In the genomic region with DNA sequence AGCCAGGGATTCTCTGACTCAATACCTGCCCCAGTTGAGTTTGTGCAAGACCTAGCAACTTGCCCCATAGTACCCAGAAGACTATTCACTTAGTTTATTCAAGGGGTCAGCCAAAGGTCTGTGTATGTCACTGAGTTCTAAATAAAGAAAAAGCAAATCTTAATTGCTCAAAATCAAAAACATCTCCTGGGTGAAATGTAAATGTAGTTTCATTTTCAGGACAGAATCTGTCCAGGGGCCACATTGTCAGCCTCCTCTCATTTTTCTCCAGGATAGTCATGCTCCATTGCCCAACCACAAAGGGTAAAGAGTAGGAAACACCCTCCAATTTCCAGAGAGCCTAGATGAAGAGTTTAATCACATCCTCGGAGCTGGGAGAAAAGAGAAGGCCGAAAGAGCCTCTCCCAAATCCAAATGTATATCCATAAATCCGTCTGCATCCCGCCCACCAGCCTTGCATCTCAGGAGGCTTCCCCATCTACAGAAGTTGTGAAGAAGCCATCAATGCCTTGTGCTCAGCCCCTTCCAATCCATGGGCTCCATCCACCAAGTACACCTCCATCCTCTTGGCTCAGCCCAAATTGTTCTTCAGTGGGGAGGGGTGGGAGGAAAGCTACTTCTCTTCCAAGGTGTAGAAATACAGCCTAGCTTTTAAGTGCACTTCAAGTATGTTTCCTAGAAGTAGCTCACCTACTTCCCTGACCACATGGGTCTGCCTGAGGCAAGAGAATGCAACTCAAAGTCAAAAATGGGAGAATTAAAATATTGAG, we compare ENCODE assay signal across 8 cellular contexts. TPM values are rescaled to one million over a fixed set of nuclear protein-coding genes. Genes with fewer than 3 reads are reported as not detected.
DNase-seq lines count a peak whose midpoint lies in the region; TF ChIP-seq lines count a peak whose summit lies in the region.

No MANE protein-coding gene starts in this region.

- no peak for TF ChIP-seq CTCF in dorsolateral prefrontal cortex (IDR thresholded peaks at IDR 0.05 in 54 of 56, conservative IDR thresholded peaks at IDR 0.05 in 2 of 56; ENCODE audit: low read depth in 1 of 56, partially characterized antibody in 56 of 56)

- H3K9ac ChIP-seq in Karpas-422 (ENCODE audit: low read length): no peak overlapping the region

- no peaks in the 10 kb centered on the region for H3K79me2 ChIP-seq in Karpas-422 (ENCODE audit: low read length)

- H3K36me3 ChIP-seq in Karpas-422 (ENCODE audit: insufficient read depth, low read length): no peaks in the 10 kb centered on the region

- no peak for DNase-seq in activated CD4-positive, alpha-beta T cell treated with anti-CD3 and anti-CD28 coated beads, Interleukin-2, amount 10 ng/mL, durations not matched to agents 24 days and 14 days
- no peak for DNase-seq in activated CD4-positive, alpha-beta T cell treated with anti-CD3 and anti-CD28 coated beads, Interleukin-2, amount 50 U/mL, for 1 hour
- DNase-seq in SW480 (ENCODE audit: low spot score) (peak; percentile 41), fibroblast of the conjunctiva (ENCODE audit: low read depth) (peak; percentile 82), stromal cell of bone marrow (ENCODE audit: low read depth) (peak; percentile 94), dorsolateral prefrontal cortex (no peak), Karpas-422 (no peak), SKM-1 treated with dmso at 0.1 percent for 144 hours (lab: John Stamatoyannopoulos, UW; ENCODE audit: unreplicated experiment) (no peak)

- peak overlapping the region; percentile 76 for H3K4me3 Mint-ChIP-seq in activated CD4-positive, alpha-beta T cell treated with anti-CD3 and anti-CD28 coated beads, Interleukin-2, amount 10 ng/mL, durations not matched to agents 24 days and 14 days

- peaks cover 86% of the 10 kb centered on the region for H3K4me1 Mint-ChIP-seq in activated CD4-positive, alpha-beta T cell treated with anti-CD3 and anti-CD28 coated beads, Interleukin-2, amount 10 ng/mL, durations not matched to agents 24 days and 14 days

- peaks cover 7% of the 10 kb centered on the region for H3K9me3 Mint-ChIP-seq in activated CD4-positive, alpha-beta T cell treated with anti-CD3 and anti-CD28 coated beads, Interleukin-2, amount 10 ng/mL, durations not matched to agents 24 days and 14 days

- intact Hi-C loops in activated CD4-positive, alpha-beta T cell treated with anti-CD3 and anti-CD28 coated beads, Interleukin-2, amount 10 ng/mL, durations not matched to agents 24 days and 14 days (cut with micrococcal nuclease): loop anchor here (1.0 kb wide), 1 partner anchor 8 kb away; no protein-coding TSS in a partner anchor
- intact Hi-C loops in dorsolateral prefrontal cortex (cut with DNase I): no loop called here

- no peaks in the 10 kb centered on the region for H3K9me2 ChIP-seq in Karpas-422 (replicated peaks; ENCODE audit: insufficient read depth, low read length)

- H3K4me2 ChIP-seq in Karpas-422 (ENCODE audit: low read depth, low read length, poor library complexity, severe bottlenecking): no peak overlapping the region

- H3K27me3 ChIP-seq in dorsolateral prefrontal cortex: no peaks in the 10 kb centered on the region
- no peaks in the 10 kb centered on the region for H3K27me3 ChIP-seq in Karpas-422 (ENCODE audit: low read length)

- H3K36me3 Mint-ChIP-seq in activated CD4-positive, alpha-beta T cell treated with anti-CD3 and anti-CD28 coated beads, Interleukin-2, amount 10 ng/mL, durations not matched to agents 24 days and 14 days (ENCODE audit: low read depth): peaks cover 81% of the 10 kb centered on the region

- no peak overlapping the region for H3K27ac ChIP-seq in dorsolateral prefrontal cortex
- no peak overlapping the region for H3K27ac ChIP-seq in Karpas-422 (ENCODE audit: low read length)

- H3K9me3 ChIP-seq in Karpas-422 (ENCODE audit: low read length): no peaks in the 10 kb centered on the region

- peak overlapping the region; percentile 97 for H3K27ac Mint-ChIP-seq in activated CD4-positive, alpha-beta T cell treated with anti-CD3 and anti-CD28 coated beads, Interleukin-2, amount 10 ng/mL, durations not matched to agents 24 days and 14 days

- H3K4me3 ChIP-seq in dorsolateral prefrontal cortex (no peak overlapping the region), Karpas-422 (ENCODE audit: low read length) (no peak overlapping the region)

- H4K20me1 ChIP-seq in Karpas-422 (ENCODE audit: insufficient read depth, low read depth, low read length): 0 out of 2 replicates have a peak, but pooled peaks cover 7% of the 10 kb centered on the region

- peaks cover 9% of the 10 kb centered on the region for H3K4me1 ChIP-seq in Karpas-422 (ENCODE audit: low read length)

- H2AFZ ChIP-seq in Karpas-422 (ENCODE audit: low read length): no peak overlapping the region

- no peaks in the 10 kb centered on the region for H3K27me3 Mint-ChIP-seq in activated CD4-positive, alpha-beta T cell treated with anti-CD3 and anti-CD28 coated beads, Interleukin-2, amount 10 ng/mL, durations not matched to agents 24 days and 14 days

RNA-seq across cellular contexts. Expression of gene ADAM19, which starts 26.9 kb away (rescaled TPM):
- 232 TPM in 2 replicates for total RNA-seq in activated CD4-positive, alpha-beta T cell treated with anti-CD3 and anti-CD28 coated beads, Interleukin-2, amount 10 ng/mL, durations not matched to agents 24 days and 14 days
- 10 to 100 TPM in 82 of 120 experiments, 1 to 10 TPM in 38; 6.7 to 17.9 (median 11.0) TPM for total RNA-seq in dorsolateral prefrontal cortex
- 4.9 and 5.7 TPM in 2 replicates for total RNA-seq in Karpas-422 (2014; rRNA removed; shearing (Covaris generic); ENCODE audit: low replicate concordance)

Comparison
In these comparisons a context has a peak if more than half of its experiments do, and no peak if none do; other contexts are left out.
1. DNase-seq: peak in SW480 (single experiment), fibroblast of the conjunctiva (single experiment) and stromal cell of bone marrow (single experiment); none in activated CD4-positive, alpha-beta T cell treated with anti-CD3 and anti-CD28 coated beads, Interleukin-2, amount 10 ng/mL, durations not matched to agents 24 days and 14 days (single experiment), activated CD4-positive, alpha-beta T cell treated with anti-CD3 and anti-CD28 coated beads, Interleukin-2, amount 50 U/mL, for 1 hour (single experiment), dorsolateral prefrontal cortex (0 of 10), Karpas-422 (single experiment) and SKM-1 treated with dmso at 0.1 percent for 144 hours (single experiment).
2. RNA of gene ADAM19, which starts 26.9 kb away (total RNA-seq): 232 TPM in activated CD4-positive, alpha-beta T cell treated with anti-CD3 and anti-CD28 coated beads, Interleukin-2, amount 10 ng/mL, durations not matched to agents 24 days and 14 days; 6.7 to 17.9 TPM in dorsolateral prefrontal cortex and 4.9 to 5.7 TPM in Karpas-422; every median in the first group is over 10 times any median in the second.